ENCODE assay signal across 9 cellular contexts in genomic region chr6:159608961-159609673, GRCh38.
A peak's percentile ranks its signal among the peaks of the same experiment; 100 is the strongest.
DNase-seq lines count a peak whose midpoint lies in the region; ATAC-seq and TF ChIP-seq lines count a peak whose summit lies in the region.
"Had no signal": no experiment of that assay in that cellular context is flagged by ENCODE, and none has a peak within 500 bp of the region (broad histone marks: within the 10 kb centered on the region; RNA-seq: fewer than 3 reads in every experiment).

No MANE protein-coding gene starts in this region.

- H3K27ac Mint-ChIP-seq in T-helper 2 cell treated with Interferon-gamma antibody and Interleukin-4, amounts not matched to agents 5 μg/mL and 100 μg/mL, for 36 hours, result no peak overlapping the region
- H3K27ac Mint-ChIP-seq: activated B cell treated with CpG ODN at 0.5 μM for 24 hours had no signal

- no peaks in the 10 kb centered on the region for H3K4me1 ChIP-seq in fibroblast of lung (ENCODE audit: control insufficient read depth, extremely low read depth, insufficient read depth, low read length)

- peaks cover 3% of the 10 kb centered on the region for H3K27me3 Mint-ChIP-seq in T-helper 2 cell treated with Interferon-gamma antibody and Interleukin-4, amounts not matched to agents 5 μg/mL and 100 μg/mL, for 36 hours (ENCODE audit: low read depth)
- H3K27me3 Mint-ChIP-seq: activated B cell treated with CpG ODN at 0.5 μM for 24 hours had no signal

- DNase-seq in A172 (ENCODE audit: low spot score) (peak; percentile 5), GM06990 (ENCODE audit: extremely low read depth, insufficient read length) (no peak), NAMALWA (ENCODE audit: low spot score) (peak; percentile 60), fibroblast of lung (ENCODE audit: low read depth in 2 of 2) (peak; percentile 37 to 39), NCI-H2107 treated with DMSO at 0.1 percent for 48 hours (lab: John Stamatoyannopoulos, UW; ENCODE audit: unreplicated experiment) (no peak)
- DNase-seq in T-helper 2 cell treated with Interferon-gamma antibody and Interleukin-4, amounts not matched to agents 5 μg/mL and 100 μg/mL, for 36 hours (ENCODE audit: low spot score), result no peak
- no peak for DNase-seq in activated CD4-positive, alpha-beta T cell treated with anti-CD3 and anti-CD28 coated beads for 1 hour
- DNase-seq: activated B cell treated with CpG ODN at 0.5 μM for 24 hours had no signal

- H3K79me2 ChIP-seq in fibroblast of lung (ENCODE audit: control insufficient read depth, insufficient read depth, low read length), result no peaks in the 10 kb centered on the region

- no peak overlapping the region for H3K27ac ChIP-seq in fibroblast of lung (ENCODE audit: insufficient read depth, low read length)

- no peak for ATAC-seq in GM19035 (IDR thresholded peaks at IDR 0.05; ENCODE audit: unreplicated experiment)

- H3K9me3 ChIP-seq in fibroblast of lung (ENCODE audit: control insufficient read depth, insufficient read depth, low read depth, low read length), result no peaks in the 10 kb centered on the region

- H3K9me3 Mint-ChIP-seq in T-helper 2 cell treated with Interferon-gamma antibody and Interleukin-4, amounts not matched to agents 5 μg/mL and 100 μg/mL, for 36 hours, result no peaks in the 10 kb centered on the region

- H2AFZ ChIP-seq in fibroblast of lung (ENCODE audit: low read length), result no peak overlapping the region

- no peak overlapping the region for H3K4me2 ChIP-seq in fibroblast of lung (ENCODE audit: extremely low read depth, insufficient read depth, low read length)

- peak; percentile 77 for TF ChIP-seq CTCF in GM06990 (IDR thresholded peaks at IDR 0.05; ENCODE audit: insufficient read depth, low read length, poor library complexity, severe bottlenecking)
- TF ChIP-seq CTCF in fibroblast of lung (conservative IDR thresholded peaks at IDR 0.05 in 1 of 2, IDR thresholded peaks at IDR 0.05 in 1 of 2; ENCODE audit: low read depth in 1 of 2, low read length in 2 of 2), result peak; percentile 27 to 55

- H3K36me3 ChIP-seq in GM06990 (ENCODE audit: control insufficient read depth, insufficient read depth, low read length), result no peaks in the 10 kb centered on the region
- no peaks in the 10 kb centered on the region for H3K36me3 ChIP-seq in fibroblast of lung (ENCODE audit: control insufficient read depth, insufficient read depth, low read length)

- H3K9ac ChIP-seq in fibroblast of lung (ENCODE audit: insufficient read depth, low read length), result no peak overlapping the region

- no peaks in the 10 kb centered on the region for H3K36me3 Mint-ChIP-seq in T-helper 2 cell treated with Interferon-gamma antibody and Interleukin-4, amounts not matched to agents 5 μg/mL and 100 μg/mL, for 36 hours (ENCODE audit: low read depth)

- H3K27me3 ChIP-seq in GM06990 (replicated peaks; ENCODE audit: control insufficient read depth, insufficient read depth, low read length), result no peaks in the 10 kb centered on the region; the same call in 1 of the 2 replicates
- no peaks in the 10 kb centered on the region for H3K27me3 ChIP-seq in fibroblast of lung (ENCODE audit: control insufficient read depth, insufficient read depth, low read length)

- H4K20me1 ChIP-seq in fibroblast of lung (ENCODE audit: control insufficient read depth, extremely low read depth, insufficient read depth, low read length), result no peaks in the 10 kb centered on the region

- H3K4me3 Mint-ChIP-seq in T-helper 2 cell treated with Interferon-gamma antibody and Interleukin-4, amounts not matched to agents 5 μg/mL and 100 μg/mL, for 36 hours, result no peak overlapping the region
- H3K4me3 Mint-ChIP-seq: activated B cell treated with CpG ODN at 0.5 μM for 24 hours had no signal

- no peaks in the 10 kb centered on the region for H3K4me1 Mint-ChIP-seq in T-helper 2 cell treated with Interferon-gamma antibody and Interleukin-4, amounts not matched to agents 5 μg/mL and 100 μg/mL, for 36 hours (ENCODE audit: low read depth)
- H3K4me1 Mint-ChIP-seq: activated B cell treated with CpG ODN at 0.5 μM for 24 hours had no signal

- H3K4me3 ChIP-seq in GM06990 (replicated peaks; ENCODE audit: low read depth, low read length) (no peak overlapping the region), fibroblast of lung (replicated peaks in 1 of 4; ENCODE audit: control extremely low read depth in 1 of 4, insufficient read depth in 1 of 4, low read depth in 3 of 4, low read length in 4 of 4) (no peak overlapping the region)

Comparison
In these comparisons a context has a peak if more than half of its experiments do, and no peak if none do; other contexts are left out.
1. DNase-seq: peak in A172 (single experiment), NAMALWA (single experiment) and fibroblast of lung (2 of 2); none in GM06990 (single experiment), NCI-H2107 treated with DMSO at 0.1 percent for 48 hours (single experiment), T-helper 2 cell treated with Interferon-gamma antibody and Interleukin-4, amounts not matched to agents 5 μg/mL and 100 μg/mL, for 36 hours (single experiment) and activated CD4-positive, alpha-beta T cell treated with anti-CD3 and anti-CD28 coated beads for 1 hour (single experiment).